Comparison of ENCODE assay signal across 12 cellular contexts in genomic region chr1:156511656-156512055, GRCh38. TPM values are rescaled to one million over a fixed set of nuclear protein-coding genes. Genes with fewer than 3 reads are reported as not detected.
DNase-seq lines count a peak whose midpoint lies in the region; ATAC-seq and TF ChIP-seq lines count a peak whose summit lies in the region.
"Had no signal": no experiment of that assay in that cellular context is flagged by ENCODE, and none has a peak within 500 bp of the region (broad histone marks: within the 10 kb centered on the region; RNA-seq: fewer than 3 reads in every experiment).

No MANE protein-coding gene starts in this region.

- H4K20me1 ChIP-seq in PC-3 (ENCODE audit: low read length): no peaks in the 10 kb centered on the region

- no peaks in the 10 kb centered on the region for H3K36me3 Mint-ChIP-seq in mesothelial cell of epicardium
- H3K36me3 Mint-ChIP-seq: naive B cell had no signal

- CTCF ChIA-PET in PC-3 (lab: Charles Lee): no interaction called here

- WGBS in esophagus muscularis mucosa: 68% methylated on average over 7 of the region's 7 CpGs
- 89 to 91% methylated on average over 7 of the region's 7 CpGs for WGBS in thyroid gland, 2 donors

- no peaks in the 10 kb centered on the region for H3K79me2 ChIP-seq in PC-3 (ENCODE audit: low read length)

- H3K27ac Mint-ChIP-seq in mesothelial cell of epicardium: no peak overlapping the region

- H3K27me3 Mint-ChIP-seq in mesothelial cell of epicardium (ENCODE audit: low read depth): peaks cover 6% of the 10 kb centered on the region
- H3K27me3 Mint-ChIP-seq: naive B cell had no signal

- ATAC-seq in Right ventricle myocardium superior (ENCODE audit: poor library complexity): no peak
- no peak for ATAC-seq in PC-3
- no peak for ATAC-seq in HG02840 (IDR thresholded peaks at IDR 0.05; ENCODE audit: low FRiP score, unreplicated experiment)

- POLR2A ChIA-PET in PC-3 (lab: Charles Lee; ENCODE audit: unreplicated experiment): no interaction called here

- no peak for TF ChIP-seq EP300 in esophagus muscularis mucosa (IDR thresholded peaks at IDR 0.05)

- no peaks in the 10 kb centered on the region for H3K9me2 ChIP-seq in PC-3 (replicated peaks; ENCODE audit: low read length)

- DNase-seq in right atrium auricular region (ENCODE audit: low spot score): no peak
- no peak for DNase-seq in Right ventricle myocardium superior
- DNase-seq in PC-3: peak; percentile 16
- DNase-seq in esophagus muscularis mucosa (ENCODE audit: extremely low spot score): no peak
- DNase-seq in thyroid gland: no peak
- DNase-seq in midbrain (lab: John Stamatoyannopoulos, UW): no peak
- no peak for DNase-seq in mesothelial cell of epicardium (ENCODE audit: low spot score in 2 of 2, unreplicated experiment in 2 of 2)
- DNase-seq: GF-D8, naive B cell, NCI-H345 had no signal

- BruUV-seq in PC-3 (replicated peaks; lab: Mats Ljungman, UMichigan): no TSS peak

- H3K4me1 ChIP-seq in right atrium auricular region: peaks cover 0 to 44% of the 10 kb centered on the region in 2 donors
- no peaks in the 10 kb centered on the region for H3K4me1 ChIP-seq in PC-3 (ENCODE audit: insufficient read depth, low read length)
- peaks cover 33 to 71% (median 68%) of the 10 kb centered on the region in 4 donors for H3K4me1 ChIP-seq in esophagus muscularis mucosa
- H3K4me1 ChIP-seq in thyroid gland: peaks cover 31 to 38% of the 10 kb centered on the region in 2 donors

- H3K4me1 Mint-ChIP-seq in mesothelial cell of epicardium: no peaks in the 10 kb centered on the region

- H3K9me3 ChIP-seq in right atrium auricular region: no peaks in the 10 kb centered on the region
- no peaks in the 10 kb centered on the region for H3K9me3 ChIP-seq in PC-3 (ENCODE audit: low read length)
- H3K9me3 ChIP-seq in esophagus muscularis mucosa: no peaks in the 10 kb centered on the region
- no peaks in the 10 kb centered on the region for H3K9me3 ChIP-seq in thyroid gland

- intact Hi-C loops in Right ventricle myocardium superior (cut with DNase I): no loop called here
- intact Hi-C loops in PC-3 (cut with micrococcal nuclease): no loop called here
- intact Hi-C loops in esophagus muscularis mucosa (cut with DNase I): no loop called here
- intact Hi-C loops in thyroid gland (cut with DNase I): no loop called here

- H2AFZ ChIP-seq in PC-3 (ENCODE audit: low read length): no peak overlapping the region
- H2AFZ ChIP-seq: PC-9 had no signal

- H3F3A ChIP-seq in PC-3 (ENCODE audit: low read length, unreplicated experiment): no peaks in the 10 kb centered on the region

- H3K9ac ChIP-seq in PC-3 (ENCODE audit: low read length): no peak overlapping the region

- H3K27me3 ChIP-seq in right atrium auricular region: no peaks in the 10 kb centered on the region
- H3K27me3 ChIP-seq in PC-3 (ENCODE audit: low read length): no peaks in the 10 kb centered on the region
- H3K27me3 ChIP-seq in esophagus muscularis mucosa: no peaks in the 10 kb centered on the region
- H3K27me3 ChIP-seq in thyroid gland: no peaks in the 10 kb centered on the region

- H3K27ac ChIP-seq in right atrium auricular region: peak overlapping the region; percentile 100
- no peak overlapping the region for H3K27ac ChIP-seq in PC-3 (ENCODE audit: low read length)
- H3K27ac ChIP-seq in esophagus muscularis mucosa (replicated peaks in 1 of 4): peak overlapping the region; percentile 98 to 100 (median 99)
- peak overlapping the region in 2 of 3 donors; percentile 88 to 96 for H3K27ac ChIP-seq in thyroid gland
- H3K27ac ChIP-seq: PC-9 had no signal

- no peak overlapping the region for H3K4me2 ChIP-seq in PC-3 (ENCODE audit: low read length)
- H3K4me2 ChIP-seq: PC-9 had no signal

- H3K9me3 Mint-ChIP-seq in mesothelial cell of epicardium: no peaks in the 10 kb centered on the region
- H3K9me3 Mint-ChIP-seq: naive B cell had no signal

- H3K4me3 Mint-ChIP-seq in mesothelial cell of epicardium: no peak overlapping the region
- H3K4me3 Mint-ChIP-seq: naive B cell had no signal

- TF ChIP-seq CTCF in right atrium auricular region (IDR thresholded peaks at IDR 0.05): no peak
- TF ChIP-seq CTCF in PC-3 (conservative IDR thresholded peaks at IDR 0.05; ENCODE audit: low read depth, low read length): no peak
- TF ChIP-seq CTCF in esophagus muscularis mucosa (IDR thresholded peaks at IDR 0.05): no peak
- TF ChIP-seq CTCF in thyroid gland (IDR thresholded peaks at IDR 0.05): no peak
- no peak for TF ChIP-seq CTCF in mesothelial cell of epicardium (IDR thresholded peaks at IDR 0.05; ENCODE audit: unreplicated experiment)

- no peaks in the 10 kb centered on the region for H3K36me3 ChIP-seq in right atrium auricular region
- H3K36me3 ChIP-seq in PC-3 (ENCODE audit: low read depth, low read length): no peaks in the 10 kb centered on the region
- no peaks in the 10 kb centered on the region for H3K36me3 ChIP-seq in esophagus muscularis mucosa
- no peaks in the 10 kb centered on the region for H3K36me3 ChIP-seq in thyroid gland

- H3K4me3 ChIP-seq in right atrium auricular region (no peak overlapping the region), PC-3 (ENCODE audit: low read length) (no peak overlapping the region), esophagus muscularis mucosa (no peak overlapping the region), thyroid gland (replicated peaks in 1 of 3) (no peak overlapping the region)
- H3K4me3 ChIP-seq: PC-9 had no signal

- TF ChIP-seq POLR2A in esophagus muscularis mucosa (IDR thresholded peaks at IDR 0.05; ENCODE audit: low read depth) (no peak), thyroid gland (IDR thresholded peaks at IDR 0.05) (no peak)

RNA-seq across cellular contexts. Expression of gene MEF2D, which starts 11.1 kb away (rescaled TPM):
- total RNA-seq in right atrium auricular region (100 to 1,000 TPM in 1 of 2 donors, 10 to 100 TPM in 1; 80.1 to 104 TPM), Right ventricle myocardium superior (96.6 TPM), PC-3 (2014; rRNA removed) (17.3 and 27.4 TPM in 2 replicates), esophagus muscularis mucosa (100 to 1,000 TPM in 3 of 4 donors, 10 to 100 TPM in 1; 78.0 to 138 (median 115) TPM), thyroid gland (10 to 100 TPM; 26.4 to 80.6 (median 32.0) TPM), mesothelial cell of epicardium (37.4 to 40.9 TPM (median 37.8 TPM) in 3 replicates)
